In the genomic region with DNA sequence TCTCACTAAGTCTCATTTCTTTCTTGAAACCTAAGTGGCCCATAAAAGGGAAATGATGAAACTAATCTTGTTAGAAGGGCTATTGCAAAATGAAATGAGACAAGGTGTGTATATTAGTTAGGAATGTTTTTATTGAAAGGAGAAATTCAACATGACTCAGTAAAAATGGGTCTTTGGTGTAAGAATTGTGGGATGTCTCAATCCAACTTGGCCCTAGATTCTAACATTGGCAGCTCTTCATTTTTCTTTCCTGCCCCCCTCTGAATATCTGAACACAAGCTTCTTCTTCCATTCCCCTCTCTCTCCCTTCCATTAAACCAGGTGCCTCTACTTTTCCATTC, we compare ENCODE assay signal across 9 cellular contexts. TPM values are rescaled to one million over a fixed set of nuclear protein-coding genes. Genes with fewer than 3 reads are reported as not detected.
DNase-seq lines count a peak whose midpoint lies in the region; ATAC-seq and TF ChIP-seq lines count a peak whose summit lies in the region.
"Had no signal": no experiment of that assay in that cellular context is flagged by ENCODE, and none has a peak within 500 bp of the region (broad histone marks: within the 10 kb centered on the region; RNA-seq: fewer than 3 reads in every experiment).

No MANE protein-coding gene starts in this region.

- H3K36me3 Mint-ChIP-seq in neural progenitor cell: no peaks in the 10 kb centered on the region
- H3K36me3 Mint-ChIP-seq in naive thymus-derived CD4-positive, alpha-beta T cell: peaks cover 0 to 10% (median 0%) of the 10 kb centered on the region in 5 donors
- H3K36me3 Mint-ChIP-seq: immature natural killer cell had no signal

- H3K27ac ChIP-seq in KMS-11 (peak overlapping the region; percentile 74), neural progenitor cell (no peak overlapping the region), sigmoid colon (no peak overlapping the region)
- H3K27ac ChIP-seq in naive thymus-derived CD4-positive, alpha-beta T cell (ENCODE audit: low read depth, low read length): no peak overlapping the region

- POLR2A ChIA-PET in naive thymus-derived CD4-positive, alpha-beta T cell (lab: Charles Lee): no interaction called here

- H3K79me2 ChIP-seq in KMS-11 (ENCODE audit: insufficient read depth, low read depth) (no peaks in the 10 kb centered on the region), neural progenitor cell (ENCODE audit: low read depth) (no peaks in the 10 kb centered on the region)

- H3K9me3 ChIP-seq in neural progenitor cell (ENCODE audit: low read depth): no peaks in the 10 kb centered on the region
- no peaks in the 10 kb centered on the region for H3K9me3 ChIP-seq in naive thymus-derived CD4-positive, alpha-beta T cell (ENCODE audit: control insufficient read depth in 2 of 3, low read length in 3 of 3)
- no peaks in the 10 kb centered on the region for H3K9me3 ChIP-seq in sigmoid colon

- H3K4me2 ChIP-seq in KMS-11 (peak overlapping the region; percentile 63), neural progenitor cell (no peak overlapping the region)

- peaks cover 21% of the 10 kb centered on the region for H3K4me1 Mint-ChIP-seq in neural progenitor cell
- H3K4me1 Mint-ChIP-seq in naive thymus-derived CD4-positive, alpha-beta T cell: peaks cover 0 to 28% (median 0%) of the 10 kb centered on the region in 7 donors
- H3K4me1 Mint-ChIP-seq: immature natural killer cell had no signal

- H3K4me3 Mint-ChIP-seq in neural progenitor cell: no peak overlapping the region
- no peak overlapping the region for H3K4me3 Mint-ChIP-seq in naive thymus-derived CD4-positive, alpha-beta T cell
- H3K4me3 Mint-ChIP-seq: immature natural killer cell had no signal

- no peak for TF ChIP-seq EP300 in sigmoid colon (IDR thresholded peaks at IDR 0.05)

- H3K27ac Mint-ChIP-seq in neural progenitor cell: peak overlapping the region; percentile 9
- no peak overlapping the region for H3K27ac Mint-ChIP-seq in naive thymus-derived CD4-positive, alpha-beta T cell
- H3K27ac Mint-ChIP-seq: immature natural killer cell had no signal

- TF ChIP-seq POLR2A in sigmoid colon (IDR thresholded peaks at IDR 0.05): no peak

- H3K9ac ChIP-seq in KMS-11: peak overlapping the region; percentile 20; the same call in 1 of the 2 replicates
- H3K9ac ChIP-seq in neural progenitor cell: no peak overlapping the region

- peak; percentile 77 for DNase-seq in EH (ENCODE audit: low read depth)
- peak; percentile 76 to 93 for DNase-seq in cardiac fibroblast (ENCODE audit: low read depth in 2 of 2)
- no peak for DNase-seq in neural progenitor cell (ENCODE audit: low spot score)
- no peak for DNase-seq in naive thymus-derived CD4-positive, alpha-beta T cell
- no peak for DNase-seq in sigmoid colon
- DNase-seq in activated CD4-positive, alpha-beta T cell treated with anti-CD3 and anti-CD28 coated beads for 4 hours: no peak
- DNase-seq: immature natural killer cell, retina had no signal

- H3K9me3 Mint-ChIP-seq in neural progenitor cell: peaks cover 4% of the 10 kb centered on the region
- H3K9me3 Mint-ChIP-seq in naive thymus-derived CD4-positive, alpha-beta T cell: peaks cover 0 to 8% (median 0%) of the 10 kb centered on the region in 11 donors
- H3K9me3 Mint-ChIP-seq: immature natural killer cell had no signal

- intact Hi-C loops in naive thymus-derived CD4-positive, alpha-beta T cell (cut with micrococcal nuclease): no loop called here
- intact Hi-C loops in sigmoid colon (cut with DNase I): no loop called here

- peaks cover 52% of the 10 kb centered on the region for H3K4me1 ChIP-seq in KMS-11 (ENCODE audit: low read depth, poor library complexity, severe bottlenecking)
- H3K4me1 ChIP-seq in neural progenitor cell: no peaks in the 10 kb centered on the region
- no peaks in the 10 kb centered on the region for H3K4me1 ChIP-seq in naive thymus-derived CD4-positive, alpha-beta T cell (ENCODE audit: control insufficient read depth in 2 of 2, insufficient read depth in 2 of 2, low read length in 2 of 2)
- H3K4me1 ChIP-seq in sigmoid colon: peaks cover 0 to 8% (median 5%) of the 10 kb centered on the region in 4 donors

- no peaks in the 10 kb centered on the region for H3F3A ChIP-seq in neural progenitor cell (ENCODE audit: low read depth)

- H3K27me3 Mint-ChIP-seq in neural progenitor cell (ENCODE audit: insufficient read depth, low read depth): peaks cover 6% of the 10 kb centered on the region
- peaks cover 0 to 4% (median 0%) of the 10 kb centered on the region in 5 donors for H3K27me3 Mint-ChIP-seq in naive thymus-derived CD4-positive, alpha-beta T cell

- no peaks in the 10 kb centered on the region for H4K20me1 ChIP-seq in KMS-11 (ENCODE audit: insufficient read depth)
- H4K20me1 ChIP-seq in neural progenitor cell (ENCODE audit: low read depth): no peaks in the 10 kb centered on the region

- H2AFZ ChIP-seq in KMS-11 (ENCODE audit: low read depth): peak overlapping the region; percentile 70
- no peak overlapping the region for H2AFZ ChIP-seq in neural progenitor cell (replicated peaks)

- no peak for ATAC-seq in naive thymus-derived CD4-positive, alpha-beta T cell

- no peak for TF ChIP-seq CTCF in KMS-11 (conservative IDR thresholded peaks at IDR 0.05; ENCODE audit: low read depth, low read length)
- no peak for TF ChIP-seq CTCF in cardiac fibroblast (IDR thresholded peaks at IDR 0.05; ENCODE audit: low read depth, low read length)
- no peak for TF ChIP-seq CTCF in neural progenitor cell (IDR thresholded peaks at IDR 0.05)
- no peak for TF ChIP-seq CTCF in sigmoid colon (IDR thresholded peaks at IDR 0.05)

- CTCF ChIA-PET in naive thymus-derived CD4-positive, alpha-beta T cell (lab: Charles Lee): no interaction called here

- H3K4me3 ChIP-seq in KMS-11 (IDR thresholded peaks at IDR 0.05; ENCODE audit: insufficient read depth, low read depth, low read length) (peak overlapping the region; percentile 52), cardiac fibroblast (replicated peaks in 1 of 2; ENCODE audit: low read depth in 2 of 2, low read length in 2 of 2) (no peak overlapping the region), neural progenitor cell (no peak overlapping the region), sigmoid colon (no peak overlapping the region)
- H3K4me3 ChIP-seq in naive thymus-derived CD4-positive, alpha-beta T cell (ENCODE audit: low read length): no peak overlapping the region

- H3K27me3 ChIP-seq in KMS-11 (ENCODE audit: insufficient read depth, low read depth) (no peaks in the 10 kb centered on the region), neural progenitor cell (no peaks in the 10 kb centered on the region), sigmoid colon (no peaks in the 10 kb centered on the region)
- no peaks in the 10 kb centered on the region for H3K27me3 ChIP-seq in naive thymus-derived CD4-positive, alpha-beta T cell (ENCODE audit: control insufficient read depth in 2 of 2, insufficient read depth in 2 of 2, low read length in 2 of 2)

- H3K36me3 ChIP-seq in KMS-11 (ENCODE audit: insufficient read depth) (no peaks in the 10 kb centered on the region), neural progenitor cell (no peaks in the 10 kb centered on the region), sigmoid colon (no peaks in the 10 kb centered on the region)
- H3K36me3 ChIP-seq in naive thymus-derived CD4-positive, alpha-beta T cell (ENCODE audit: control insufficient read depth in 2 of 3, insufficient read depth in 3 of 3, low read length in 3 of 3): no peaks in the 10 kb centered on the region

RNA-seq across cellular contexts. Expression of a gene that starts 26.8 kb away (rescaled TPM):
- total RNA-seq in neural progenitor cell (ENCODE audit: low replicate concordance) (60.1 and 99.0 TPM in 2 replicates), sigmoid colon (10 to 100 TPM in 3 of 4 donors, 1 to 10 TPM in 1; 9.2 to 21.0 (median 12.3) TPM)
- 10 to 100 TPM; 45.8 to 49.6 (median 47.5) TPM for total RNA-seq in naive thymus-derived CD4-positive, alpha-beta T cell
- polyA plus RNA-seq in naive thymus-derived CD4-positive, alpha-beta T cell: 10 to 100 TPM; 22.9 to 28.4 TPM
- 10 to 100 TPM in 1 of 3 donors, 1 to 10 TPM in 2; 5.5 to 22.1 (median 9.0) TPM for polyA plus RNA-seq in sigmoid colon

Comparison
In these comparisons a context has a peak if more than half of its experiments do, and no peak if none do; other contexts are left out.
1. DNase-seq: peak in EH (single experiment) and cardiac fibroblast (2 of 2); none in neural progenitor cell (single experiment), naive thymus-derived CD4-positive, alpha-beta T cell (0 of 9), sigmoid colon (single experiment) and activated CD4-positive, alpha-beta T cell treated with anti-CD3 and anti-CD28 coated beads for 4 hours (0 of 2).